Comparison of ENCODE assay signal across 21 cellular contexts in the genomic region with DNA sequence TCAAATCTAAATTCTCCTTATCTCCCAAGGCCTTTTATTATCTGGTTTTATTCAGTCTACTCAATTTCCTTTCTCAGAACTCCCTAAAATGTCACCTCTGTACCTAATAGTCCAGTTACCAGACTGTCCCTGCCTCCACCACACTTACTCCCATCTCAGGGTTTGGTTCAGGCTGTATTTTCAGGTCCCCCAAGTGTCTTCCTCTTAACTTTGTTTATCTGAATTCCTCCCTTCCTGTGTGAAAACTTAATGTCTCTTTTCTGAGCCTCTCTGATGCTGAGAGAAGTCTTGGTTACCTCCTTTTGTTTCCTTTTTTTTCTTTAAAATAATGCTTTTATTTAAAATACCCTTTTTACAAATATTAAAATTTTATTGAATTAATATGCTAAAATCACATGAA.
"Had no signal": no experiment of that assay in that cellular context is flagged by ENCODE, and none has a peak within 500 bp of the region (broad histone marks: within the 10 kb centered on the region; RNA-seq: fewer than 3 reads in every experiment).

No MANE protein-coding gene starts in this region.

- H3K4me1 Mint-ChIP-seq: stimulated activated naive B cell treated with anti-CD40 and anti-IgM and Interleukin-4, amounts not matched to agents 10 μg/mL and 1 μg/mL and 100 μg/mL, for 72 hours had no signal

- H3K4me3 ChIP-seq: heart right ventricle, left ventricle myocardium inferior, lower lobe of right lung, spleen, suprapubic skin, thyroid gland, upper lobe of left lung, uterus had no signal

- H3K27ac ChIP-seq: heart right ventricle, left ventricle myocardium inferior, lower lobe of right lung, neutrophil, spleen, suprapubic skin, thyroid gland, upper lobe of left lung, uterus had no signal

- H3K27me3 ChIP-seq: heart right ventricle, neutrophil, spleen, suprapubic skin, thyroid gland, upper lobe of left lung, uterus had no signal

- H3K9me3 ChIP-seq: heart right ventricle, left ventricle myocardium inferior, lower lobe of right lung, neutrophil, spleen, suprapubic skin, thyroid gland, upper lobe of left lung, uterus had no signal

- H3K36me3 Mint-ChIP-seq: stimulated activated naive B cell treated with anti-CD40 and anti-IgM and Interleukin-4, amounts not matched to agents 10 μg/mL and 1 μg/mL and 100 μg/mL, for 72 hours had no signal

- H3K9me3 Mint-ChIP-seq: stimulated activated naive B cell treated with anti-CD40 and anti-IgM and Interleukin-4, amounts not matched to agents 10 μg/mL and 1 μg/mL and 100 μg/mL, for 72 hours had no signal

- DNase-seq: caudate nucleus; effector memory CD4-positive, alpha-beta T cell; foreskin melanocyte; heart right ventricle; hypothalamus; left cardiac atrium; left ventricle myocardium inferior; lower lobe of right lung; mesenchymal stem cell; midbrain; spleen; stimulated activated CD4-positive, alpha-beta T cell treated with anti-CD3 and anti-CD28 coated beads, Interleukin-15, amount 100 ng/mL, for 24 hours; stimulated activated CD4-positive, alpha-beta T cell treated with anti-CD3 and anti-CD28 coated beads, Interleukin-1b, Interleukin-23, amount 100 ng/mL, for 48 hours; stimulated activated CD4-positive, alpha-beta T cell treated with anti-CD3 and anti-CD28 coated beads, Interleukin-4, amount 100 ng/mL, for 24 hours; stimulated activated naive B cell treated with anti-CD40 and anti-IgM and Interleukin-4, amounts not matched to agents 10 μg/mL and 1 μg/mL and 100 μg/mL, for 72 hours; thyroid gland; upper lobe of left lung; uterus had no signal

- H3K4me3 Mint-ChIP-seq: stimulated activated naive B cell treated with anti-CD40 and anti-IgM and Interleukin-4, amounts not matched to agents 10 μg/mL and 1 μg/mL and 100 μg/mL, for 72 hours had no signal

- H3K27me3 Mint-ChIP-seq: stimulated activated naive B cell treated with anti-CD40 and anti-IgM and Interleukin-4, amounts not matched to agents 10 μg/mL and 1 μg/mL and 100 μg/mL, for 72 hours had no signal

- H3K4me1 ChIP-seq: lower lobe of right lung, suprapubic skin, thyroid gland, upper lobe of left lung, uterus had no signal

- ATAC-seq: lower lobe of right lung; sciatic nerve; stimulated activated naive B cell treated with anti-CD40 and anti-IgM and Interleukin-4, amounts not matched to agents 10 μg/mL and 1 μg/mL and 100 μg/mL, for 72 hours had no signal

- H3K36me3 ChIP-seq: heart right ventricle, left ventricle myocardium inferior, lower lobe of right lung, neutrophil, spleen, suprapubic skin, thyroid gland, upper lobe of left lung, uterus had no signal

- H3K27ac Mint-ChIP-seq: stimulated activated naive B cell treated with anti-CD40 and anti-IgM and Interleukin-4, amounts not matched to agents 10 μg/mL and 1 μg/mL and 100 μg/mL, for 72 hours had no signal
